18 cellular contexts compared by ENCODE assay signal in genomic region chr16:27111486-27111885, GRCh38. TPM values are rescaled to one million over a fixed set of nuclear protein-coding genes. Genes with fewer than 3 reads are reported as not detected.
"Had no signal": no experiment of that assay in that cellular context is flagged by ENCODE, and none has a peak within 500 bp of the region (broad histone marks: within the 10 kb centered on the region; RNA-seq: fewer than 3 reads in every experiment).

No MANE protein-coding gene starts in this region.

- H3K9me3 Mint-ChIP-seq: nephron had no signal

- H3K9me3 ChIP-seq: esophagus squamous epithelium, upper lobe of right lung had no signal

- H3K27me3 ChIP-seq: upper lobe of right lung had no signal

- H3K27ac Mint-ChIP-seq: nephron; stimulated activated naive CD8-positive, alpha-beta T cell treated with anti-CD3 and anti-CD28 coated beads, Interleukin-15, Interleukin-2, amounts not matched to agents 100 ng/mL and 50 ng/mL, for 24 hours had no signal

- H3K4me3 ChIP-seq: esophagus squamous epithelium, upper lobe of right lung had no signal

- H3K4me3 Mint-ChIP-seq: stimulated activated naive CD8-positive, alpha-beta T cell treated with anti-CD3 and anti-CD28 coated beads, Interleukin-15, Interleukin-2, amounts not matched to agents 100 ng/mL and 50 ng/mL, for 24 hours had no signal

- ATAC-seq: left colon, upper lobe of right lung had no signal

- H3K4me1 Mint-ChIP-seq: nephron had no signal

- H3K36me3 ChIP-seq: esophagus squamous epithelium, upper lobe of right lung had no signal

- H3K27ac ChIP-seq: esophagus squamous epithelium, upper lobe of right lung had no signal

- DNase-seq: activated CD4-positive, alpha-beta T cell treated with anti-CD3 and anti-CD28 coated beads for 1 hour; activated CD4-positive, alpha-beta T cell treated with anti-CD3 and anti-CD28 coated beads, Interleukin-2, amount 50 U/mL, for 48 hours; activated naive CD4-positive, alpha-beta T cell treated with Interleukin-2 at 50 U/mL for 16 hours; esophagus squamous epithelium; foreskin fibroblast; glutamatergic neuron; left colon; stimulated activated CD4-positive, alpha-beta T cell treated with anti-CD3 and anti-CD28 coated beads, Interleukin-12 subunit alpha, Interleukin-12 subunit beta, amount 100 ng/mL, for 4 hours; T-helper 9 cell; upper lobe of right lung had no signal

RNA-seq across cellular contexts. Expression of gene C16orf82, which starts 44.8 kb away (rescaled TPM):
- total RNA-seq: astrocyte, esophagus squamous epithelium, left colon, lung microvascular endothelial cell, mucosa of gallbladder, osteoblast, pulmonary artery endothelial cell, temporal lobe, upper lobe of right lung had no signal
